ENCODE assay signal across 11 cellular contexts in the genomic region with DNA sequence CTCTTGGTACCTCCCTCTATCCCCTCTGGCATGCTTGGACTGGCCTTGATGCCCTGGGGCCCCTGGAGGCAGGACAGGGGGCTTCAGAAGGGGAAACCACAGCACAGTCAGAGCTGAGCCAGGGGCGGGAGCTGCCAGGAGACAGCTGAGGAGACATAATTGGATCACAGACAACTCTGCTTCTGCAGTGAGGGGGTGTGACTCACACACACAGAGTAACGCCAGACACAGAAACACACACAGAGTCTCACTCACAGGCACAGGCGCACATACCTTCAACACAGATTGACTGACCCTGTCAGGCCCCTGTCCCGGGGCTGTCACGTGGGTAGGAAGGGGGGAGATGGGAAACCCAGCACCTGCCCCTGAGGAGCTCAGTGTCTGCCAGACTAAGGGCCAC. TPM values are rescaled to one million over a fixed set of nuclear protein-coding genes. Genes with fewer than 3 reads are reported as not detected.
DNase-seq lines count a peak whose midpoint lies in the region; ATAC-seq and TF ChIP-seq lines count a peak whose summit lies in the region.
"Had no signal": no experiment of that assay in that cellular context is flagged by ENCODE, and none has a peak within 500 bp of the region (broad histone marks: within the 10 kb centered on the region; RNA-seq: fewer than 3 reads in every experiment).

No MANE protein-coding gene starts in this region.

- no peak for DNase-seq in Right ventricle myocardium inferior (ENCODE audit: missing footprints)
- no peak for DNase-seq in cardiac septum (ENCODE audit: low spot score)
- DNase-seq in MCF 10A (ENCODE audit: unreplicated experiment): peak; percentile 62
- peak; percentile 71 for DNase-seq in left kidney (ENCODE audit: low read depth, low spot score)
- no peak for DNase-seq in DMS114 treated with DMSO at 0.1 percent for 48 hours (lab: John Stamatoyannopoulos, UW; ENCODE audit: unreplicated experiment)
- no peak for DNase-seq in posterior vena cava (ENCODE audit: low spot score)
- DNase-seq: activated CD4-positive, alpha-beta T cell treated with anti-CD3 and anti-CD28 coated beads for 4 hours; CD4-positive, CD25-positive, alpha-beta regulatory T cell; NCI-H1105 had no signal

- H3K36me3 Mint-ChIP-seq in MCF 10A (ENCODE audit: insufficient read depth, unreplicated experiment): no peaks in the 10 kb centered on the region

- H3K9me3 Mint-ChIP-seq in MCF 10A (ENCODE audit: unreplicated experiment): no peaks in the 10 kb centered on the region
- H3K9me3 Mint-ChIP-seq: CD4-positive, CD25-positive, alpha-beta regulatory T cell had no signal

- CTCF ChIA-PET in MCF 10A (lab: Yijun Ruan, JAX): interaction anchor here (1.6 to 2.4 kb wide), 2 partner anchors 21 to 48 kb away, joined by 4 to 17 read pairs; a partner anchor contains a TSS

- TF ChIP-seq CTCF in MCF 10A (IDR thresholded peaks at IDR 0.05; ENCODE audit: unreplicated experiment): no peak

- H3K4me1 Mint-ChIP-seq in MCF 10A (ENCODE audit: insufficient read depth, unreplicated experiment): peaks cover 10% of the 10 kb centered on the region

- ATAC-seq in Right ventricle myocardium inferior (peak; percentile 78), GM19328 (IDR thresholded peaks at IDR 0.05; ENCODE audit: unreplicated experiment) (no peak), HG03457 (IDR thresholded peaks at IDR 0.05; ENCODE audit: unreplicated experiment) (no peak)

- intact Hi-C loops in Right ventricle myocardium inferior (cut with DNase I) (no loop called here), cardiac septum (cut with DNase I) (no loop called here), MCF 10A (cut with micrococcal nuclease) (no loop called here), posterior vena cava (cut with DNase I) (no loop called here)

- peak overlapping the region; percentile 4 for H3K27ac Mint-ChIP-seq in MCF 10A (ENCODE audit: low read depth, unreplicated experiment)

- BruUV-seq in MCF 10A (replicated peaks; lab: Mats Ljungman, UMichigan): no TSS peak

- H3K27me3 Mint-ChIP-seq in MCF 10A (ENCODE audit: insufficient read depth, unreplicated experiment): no peaks in the 10 kb centered on the region
- H3K27me3 Mint-ChIP-seq: CD4-positive, CD25-positive, alpha-beta regulatory T cell had no signal

- POLR2A ChIA-PET in MCF 10A (lab: Yijun Ruan, JAX): interaction anchor here (0.6 to 0.7 kb wide), 3 partner anchors 19 to 125 kb away, joined by 3 to 4 read pairs (median 3); no protein-coding TSS in a partner anchor

- no peak overlapping the region for H3K4me3 Mint-ChIP-seq in MCF 10A (ENCODE audit: unreplicated experiment)
- H3K4me3 Mint-ChIP-seq: CD4-positive, CD25-positive, alpha-beta regulatory T cell had no signal

RNA-seq across cellular contexts. Expression of a gene that starts 20.6 kb away (rescaled TPM):
- total RNA-seq in Right ventricle myocardium inferior (114 TPM), cardiac septum (45.2 TPM), MCF 10A (2022) (10.6 and 16.9 TPM in 2 replicates), posterior vena cava (10 to 100 TPM; 20.4 to 22.1 TPM)

RNA-seq across cellular contexts. Expression of a gene that starts 21.1 kb away (rescaled TPM):
- total RNA-seq in Right ventricle myocardium inferior: 55.2 TPM
- 46.3 TPM for total RNA-seq in cardiac septum
- 47.0 and 47.6 TPM in 2 replicates for total RNA-seq in MCF 10A (2022)
- total RNA-seq in posterior vena cava: 10 to 100 TPM; 49.9 to 81.9 TPM

RNA-seq across cellular contexts. Expression of a gene that starts 40.9 kb away (rescaled TPM):
- total RNA-seq in Right ventricle myocardium inferior (16.5 TPM), cardiac septum (21.4 TPM), MCF 10A (2022) (9.9 and 11.2 TPM in 2 replicates), posterior vena cava (10 to 100 TPM; 13.5 to 17.6 TPM)

Comparison
In these comparisons a context has a peak if more than half of its experiments do, and no peak if none do; other contexts are left out.
1. DNase-seq: peak in MCF 10A (single experiment) and left kidney (single experiment); none in Right ventricle myocardium inferior (single experiment), cardiac septum (single experiment), DMS114 treated with DMSO at 0.1 percent for 48 hours (single experiment) and posterior vena cava (single experiment).